In genomic region chr16:84647830-84648594, GRCh38 we compare ENCODE assay signal across 8 cellular contexts. TPM values are rescaled to one million over a fixed set of nuclear protein-coding genes. Genes with fewer than 3 reads are reported as not detected.
DNase-seq lines count a peak whose midpoint lies in the region; ATAC-seq and TF ChIP-seq lines count a peak whose summit lies in the region.

Gene KLHL36 (plus strand): TSS chr16:84648511. CDS start chr16:84650868, 2,357 bp downstream.

- H3K4me3 Mint-ChIP-seq in activated naive CD8-positive, alpha-beta T cell = peak within 1 kb of the TSS; percentile 88
- H3K4me3 Mint-ChIP-seq in type B pancreatic cell = peak within 1 kb of the TSS; percentile 87

- H3K4me3 ChIP-seq in AG09309 (ENCODE audit: control insufficient read depth, low read depth, low read length) (peak within 1 kb of the TSS; percentile 67), SK-N-MC (peak within 1 kb of the TSS; percentile 68)

- peaks cover 43% of the 10 kb centered on the region for H3K4me1 Mint-ChIP-seq in activated naive CD8-positive, alpha-beta T cell (ENCODE audit: low read depth)
- H3K4me1 Mint-ChIP-seq in type B pancreatic cell (ENCODE audit: unreplicated experiment) = peaks cover 17% of the 10 kb centered on the region

- peak within 1 kb of the TSS; percentile 47 for H3K9ac ChIP-seq in SK-N-MC (ENCODE audit: insufficient read length)

- DNase-seq in AG09309 (ENCODE audit: low read depth) (no peak), SK-N-MC (ENCODE audit: low read depth, low spot score) (no peak), cardiac septum (ENCODE audit: low spot score) (peak; percentile 88), posterior cingulate gyrus (peak; percentile 39 to 95 (median 66)), type B pancreatic cell (ENCODE audit: extremely low spot score, unreplicated experiment) (peak; percentile 79)

- intact Hi-C loops in cardiac septum (cut with DNase I) (no loop called here), posterior cingulate gyrus (cut with DNase I) (no loop called here)

- ATAC-seq in GM18861 (IDR thresholded peaks at IDR 0.05; ENCODE audit: unreplicated experiment) (peak; percentile 45), HG03095 (IDR thresholded peaks at IDR 0.05; ENCODE audit: unreplicated experiment) (peak; percentile 79)

- TF ChIP-seq CTCF in AG09309 (IDR thresholded peaks at IDR 0.05; ENCODE audit: control insufficient read depth, insufficient read depth, low read depth, low read length, missing control alignments) = no peak
- TF ChIP-seq CTCF in type B pancreatic cell (conservative IDR thresholded peaks at IDR 0.05) = peak; percentile 35

- peaks cover 5% of the 10 kb centered on the region for H3K36me3 Mint-ChIP-seq in activated naive CD8-positive, alpha-beta T cell
- H3K36me3 Mint-ChIP-seq in type B pancreatic cell = peaks cover 5% of the 10 kb centered on the region

- no peaks in the 10 kb centered on the region for H3K36me3 ChIP-seq in SK-N-MC (ENCODE audit: insufficient read depth, low read length)

- no peaks in the 10 kb centered on the region for H3K9me3 ChIP-seq in SK-N-MC (ENCODE audit: low read depth, low read length)

- no peaks in the 10 kb centered on the region for H3K27me3 Mint-ChIP-seq in activated naive CD8-positive, alpha-beta T cell
- H3K27me3 Mint-ChIP-seq in type B pancreatic cell = peaks cover 7% of the 10 kb centered on the region

- H3K27ac ChIP-seq in SK-N-MC = no peak within 1 kb of the TSS

- H3K27ac Mint-ChIP-seq in activated naive CD8-positive, alpha-beta T cell = peak within 1 kb of the TSS; percentile 89
- peak within 1 kb of the TSS; percentile 86 for H3K27ac Mint-ChIP-seq in type B pancreatic cell

- H3K9me3 Mint-ChIP-seq in activated naive CD8-positive, alpha-beta T cell (ENCODE audit: low read depth) = no peaks in the 10 kb centered on the region
- no peaks in the 10 kb centered on the region for H3K9me3 Mint-ChIP-seq in type B pancreatic cell

RNA-seq across cellular contexts. Expression of gene KLHL36, which starts in this region (rescaled TPM):
- total RNA-seq in cardiac septum (53.2 TPM), type B pancreatic cell (ENCODE audit: low replicate concordance) (40.3 and 64.7 TPM in 2 replicates)

Comparison
In these comparisons a context has a peak if more than half of its experiments do, and no peak if none do; other contexts are left out.
1. DNase-seq: peak in cardiac septum (single experiment), posterior cingulate gyrus (10 of 10) and type B pancreatic cell (single experiment); none in AG09309 (single experiment) and SK-N-MC (single experiment).